ENCODE assay signal across 25 cellular contexts in genomic region chr5:31995714-31996113, GRCh38.
DNase-seq lines count a peak whose midpoint lies in the region; ATAC-seq, FAIRE-seq and TF ChIP-seq lines count a peak whose summit lies in the region.
"Had no signal": no experiment of that assay in that cellular context is flagged by ENCODE, and none has a peak within 500 bp of the region (broad histone marks: within the 10 kb centered on the region; RNA-seq: fewer than 3 reads in every experiment).

No MANE protein-coding gene starts in this region.

- peak overlapping the region; percentile 52; the same call in 1 of the 2 replicates for H2AFZ ChIP-seq in OCI-LY7 (ENCODE audit: low read length)

- H3K27me3 ChIP-seq in lower lobe of right lung (ENCODE audit: low read depth): no peaks in the 10 kb centered on the region
- H3K27me3 ChIP-seq: Peyer's patch had no signal

- intact Hi-C loops in OCI-LY7 (cut with micrococcal nuclease; ENCODE audit: unreplicated experiment) (loop anchor here (1.0 to 10.0 kb wide), 7 partner anchors 9 to 1447 kb away; partner anchors contain the start of genes MTMR12 and TARS1), lower lobe of right lung (cut with DNase I) (no loop called here)

- H3K36me3 ChIP-seq in OCI-LY7 (ENCODE audit: insufficient read depth, low read length): peaks cover 13% of the 10 kb centered on the region; the same call in 1 of the 2 replicates
- peaks cover 22% of the 10 kb centered on the region for H3K36me3 ChIP-seq in lower lobe of right lung
- H3K36me3 ChIP-seq: Peyer's patch had no signal

- peaks cover 75% of the 10 kb centered on the region for H3K4me1 ChIP-seq in OCI-LY7 (ENCODE audit: insufficient read depth, low read length, poor library complexity, severe bottlenecking)
- no peaks in the 10 kb centered on the region for H3K4me1 ChIP-seq in lower lobe of right lung
- H3K4me1 ChIP-seq: Peyer's patch had no signal

- H3K27ac Mint-ChIP-seq in activated CD4-positive, alpha-beta T cell treated with anti-CD3 and anti-CD28 coated beads, Interleukin-2, amount 10 ng/mL, durations not matched to agents 7 days and 5 days: peak overlapping the region; percentile 0
- H3K27ac Mint-ChIP-seq in mesothelial cell of epicardium: peak overlapping the region; percentile 40

- TF ChIP-seq CTCF in OCI-LY7 (conservative IDR thresholded peaks at IDR 0.05; ENCODE audit: low read length) (no peak), mesothelial cell of epicardium (IDR thresholded peaks at IDR 0.05; ENCODE audit: unreplicated experiment) (no peak), lower lobe of right lung (IDR thresholded peaks at IDR 0.05) (no peak)

- peak; percentile 66 for FAIRE-seq in GM18507 (lab: Jason Lieb, UNC)
- FAIRE-seq: D721Med, GM12878, H54 had no signal

- CTCF ChIA-PET in activated CD4-positive, alpha-beta T cell treated with anti-CD3 and anti-CD28 coated beads, Interleukin-2, amount 10 ng/mL, durations not matched to agents 7 days and 5 days (lab: Charles Lee): no interaction called here
- CTCF ChIA-PET in OCI-LY7 (lab: Charles Lee; ENCODE audit: unreplicated experiment): no interaction called here

- POLR2A ChIA-PET in activated CD4-positive, alpha-beta T cell treated with anti-CD3 and anti-CD28 coated beads, Interleukin-2, amount 10 ng/mL, durations not matched to agents 7 days and 5 days (lab: Charles Lee): no interaction called here
- POLR2A ChIA-PET in OCI-LY7 (lab: Charles Lee): interaction anchor here (1.6 to 5.1 kb wide), 5 partner anchors 10 to 24 kb away, joined by 3 to 42 read pairs (median 18); no protein-coding TSS in a partner anchor

- no peaks in the 10 kb centered on the region for H4K20me1 ChIP-seq in OCI-LY7 (ENCODE audit: insufficient read depth, low read length)

- peaks cover 25% of the 10 kb centered on the region; the same call in 1 of the 2 replicates for H3K79me2 ChIP-seq in OCI-LY7 (ENCODE audit: insufficient read depth, low read depth, low read length)

- no TSS peak for BruUV-seq in OCI-LY7 (replicated peaks; lab: Mats Ljungman, UMichigan)

- H3K4me3 ChIP-seq in OCI-LY7 (ENCODE audit: low read depth, low read length, poor library complexity, severe bottlenecking) (peak overlapping the region; percentile 69), lower lobe of right lung (no peak overlapping the region)
- H3K4me3 ChIP-seq: GM12878, Peyer's patch had no signal

- peak overlapping the region; percentile 76 for H3K4me2 ChIP-seq in OCI-LY7 (ENCODE audit: low read length)

- peaks cover 10% of the 10 kb centered on the region for H3K4me1 Mint-ChIP-seq in activated CD4-positive, alpha-beta T cell treated with anti-CD3 and anti-CD28 coated beads, Interleukin-2, amount 10 ng/mL, durations not matched to agents 7 days and 5 days
- peaks cover 17% of the 10 kb centered on the region for H3K4me1 Mint-ChIP-seq in mesothelial cell of epicardium

- H3K27ac ChIP-seq in OCI-LY7 (ENCODE audit: low read depth, low read length, poor library complexity, severe bottlenecking): peak overlapping the region; percentile 88
- no peak overlapping the region for H3K27ac ChIP-seq in lower lobe of right lung
- H3K27ac ChIP-seq: 22Rv1, HL-60, Peyer's patch had no signal

- no peaks in the 10 kb centered on the region for H3K36me3 Mint-ChIP-seq in activated CD4-positive, alpha-beta T cell treated with anti-CD3 and anti-CD28 coated beads, Interleukin-2, amount 10 ng/mL, durations not matched to agents 7 days and 5 days (ENCODE audit: low read depth)
- peaks cover 17% of the 10 kb centered on the region for H3K36me3 Mint-ChIP-seq in mesothelial cell of epicardium

- no peaks in the 10 kb centered on the region for H3K9me3 ChIP-seq in OCI-LY7 (ENCODE audit: low read length)
- H3K9me3 ChIP-seq in lower lobe of right lung: no peaks in the 10 kb centered on the region
- H3K9me3 ChIP-seq: Peyer's patch had no signal

- no peak for ATAC-seq in lower lobe of right lung
- no peak for ATAC-seq in GM19395 (IDR thresholded peaks at IDR 0.05; ENCODE audit: unreplicated experiment)
- ATAC-seq in HG03097 (IDR thresholded peaks at IDR 0.05; ENCODE audit: low FRiP score, unreplicated experiment): no peak
- ATAC-seq: SK-N-SH treated with all-trans-retinoic acid at 6 μM for 48 hours had no signal

- no peaks in the 10 kb centered on the region for H3K9me3 Mint-ChIP-seq in activated CD4-positive, alpha-beta T cell treated with anti-CD3 and anti-CD28 coated beads, Interleukin-2, amount 10 ng/mL, durations not matched to agents 7 days and 5 days
- no peaks in the 10 kb centered on the region for H3K9me3 Mint-ChIP-seq in mesothelial cell of epicardium

- no peaks in the 10 kb centered on the region for H3K27me3 Mint-ChIP-seq in activated CD4-positive, alpha-beta T cell treated with anti-CD3 and anti-CD28 coated beads, Interleukin-2, amount 10 ng/mL, durations not matched to agents 7 days and 5 days
- no peaks in the 10 kb centered on the region for H3K27me3 Mint-ChIP-seq in mesothelial cell of epicardium (ENCODE audit: low read depth)

- DNase-seq in activated CD4-positive, alpha-beta T cell treated with anti-CD3 and anti-CD28 coated beads, Interleukin-2, amount 10 ng/mL, durations not matched to agents 7 days and 5 days: peak; percentile 10
- DNase-seq in activated CD4-positive, alpha-beta T cell treated with anti-CD3 and anti-CD28 coated beads for 1 hour: no peak
- no peak for DNase-seq in GM18507 (ENCODE audit: extremely low spot score, insufficient read length, low read depth)
- DNase-seq in OCI-LY7 (ENCODE audit: low spot score): peak; percentile 58
- no peak for DNase-seq in mesothelial cell of epicardium (ENCODE audit: low spot score in 2 of 2, unreplicated experiment in 2 of 2)
- DNase-seq in lower lobe of right lung: no peak
- DNase-seq: AML-193; C1 segment of cervical spinal cord; DMS53; KG1; NCI-H1092 treated with DMSO at 0.1 percent for 48 hours; NCI-H1436 treated with DMSO at 0.1 percent for 48 hours; NCI-H1930; NCI-H510A; NCI-H748 treated with DMSO at 0.1 percent for 48 hours; NK-92 treated with Interleukin-12 subunit alpha and Interleukin-12 subunit beta, amount 100 ng/mL, for 24 hours; Peyer's patch had no signal

- H3K4me3 Mint-ChIP-seq in activated CD4-positive, alpha-beta T cell treated with anti-CD3 and anti-CD28 coated beads, Interleukin-2, amount 10 ng/mL, durations not matched to agents 7 days and 5 days: no peak overlapping the region
- no peak overlapping the region for H3K4me3 Mint-ChIP-seq in mesothelial cell of epicardium

- H3K9me2 ChIP-seq in OCI-LY7 (ENCODE audit: insufficient read depth, low read length): no peaks in the 10 kb centered on the region

Comparison
In these comparisons a context has a peak if more than half of its experiments do, and no peak if none do; other contexts are left out.
1. DNase-seq: peak in activated CD4-positive, alpha-beta T cell treated with anti-CD3 and anti-CD28 coated beads, Interleukin-2, amount 10 ng/mL, durations not matched to agents 7 days and 5 days (single experiment) and OCI-LY7 (single experiment); none in activated CD4-positive, alpha-beta T cell treated with anti-CD3 and anti-CD28 coated beads for 1 hour (single experiment), GM18507 (single experiment), mesothelial cell of epicardium (0 of 2) and lower lobe of right lung (single experiment).